In the genomic region with DNA sequence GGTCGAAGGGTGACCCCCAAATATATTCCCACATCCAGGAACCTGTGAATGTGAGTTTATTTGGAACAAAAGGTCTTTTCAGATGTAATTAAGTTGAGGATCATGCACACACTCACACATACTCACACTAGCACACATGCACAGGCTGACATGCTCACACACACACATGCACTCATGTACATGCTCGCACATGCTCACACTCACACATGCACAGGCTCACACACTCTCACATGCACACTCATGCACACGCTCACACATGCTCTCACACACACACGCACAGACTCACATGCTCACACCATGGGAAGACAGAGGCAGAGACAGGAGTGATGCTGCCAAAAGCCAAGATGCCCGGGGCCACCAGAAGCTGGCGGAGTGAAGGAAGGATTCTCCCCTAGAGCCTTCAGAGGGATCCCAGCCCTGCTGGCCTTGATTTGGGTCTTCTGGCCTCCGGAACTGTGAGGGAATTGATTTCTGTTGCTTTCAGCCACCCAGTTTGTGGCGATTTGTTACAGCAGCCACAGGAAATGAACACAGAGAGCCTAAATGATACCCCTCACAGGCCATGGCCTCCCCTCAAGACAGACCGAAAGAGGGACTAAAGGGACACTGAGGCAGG, we compare ENCODE assay signal across 1 cellular context.
TF ChIP-seq lines count a peak whose summit lies in the region.

No MANE protein-coding gene starts in this region.

TF ChIP-seq in H1, 55 proteins besides CTCF, POLR2A, EP300 and RAD21:
- TF ChIP-seq RNF2 (IDR thresholded peaks at IDR 0.05; ENCODE audit: borderline replicate concordance, low read depth, low read length, missing control alignments, poor library complexity, severe bottlenecking) (no peak), FOSL1 (IDR thresholded peaks at IDR 0.05; ENCODE audit: insufficient read depth, low read depth, low read length) (no peak), BRCA1 (IDR thresholded peaks at IDR 0.05; ENCODE audit: low read depth, low read length) (no peak), NANOG (IDR thresholded peaks at IDR 0.05; ENCODE audit: insufficient read depth, low read depth, low read length, poor library complexity, severe bottlenecking) (no peak), CREB1 (IDR thresholded peaks at IDR 0.05) (no peak), HDAC6 (IDR thresholded peaks at IDR 0.05; ENCODE audit: low read depth, low read length) (no peak)
TF ChIP-seq in H1: peak in this region for 0.
